In genomic region chr14:92625213-92625612, GRCh38 we compare ENCODE assay signal across 11 cellular contexts.
DNase-seq lines count a peak whose midpoint lies in the region; ATAC-seq and TF ChIP-seq lines count a peak whose summit lies in the region.
"Had no signal": no experiment of that assay in that cellular context is flagged by ENCODE, and none has a peak within 500 bp of the region (broad histone marks: within the 10 kb centered on the region; RNA-seq: fewer than 3 reads in every experiment).

No MANE protein-coding gene starts in this region.

- peaks cover 69% of the 10 kb centered on the region for H3K36me3 Mint-ChIP-seq in stimulated activated memory B cell treated with anti-CD40 and anti-IgM and Interleukin-4, amounts not matched to agents 10 μg/mL and 1 μg/mL and 100 μg/mL, for 72 hours

- H3K27me3 ChIP-seq in vagina = no peaks in the 10 kb centered on the region

- no peaks in the 10 kb centered on the region for H3K27me3 Mint-ChIP-seq in stimulated activated memory B cell treated with anti-CD40 and anti-IgM and Interleukin-4, amounts not matched to agents 10 μg/mL and 1 μg/mL and 100 μg/mL, for 72 hours
- H3K27me3 Mint-ChIP-seq: activated naive CD8-positive, alpha-beta T cell treated with anti-CD3 and anti-CD28 coated beads, Interleukin-2, amount 50 U/mL, for 24 hours had no signal

- H3K4me3 ChIP-seq in fibroblast of the aortic adventitia (ENCODE audit: low read depth, low read length) (no peak overlapping the region), vagina (no peak overlapping the region), mucosa of descending colon (no peak overlapping the region)
- H3K4me3 ChIP-seq: prostate gland had no signal

- peak; percentile 96 for DNase-seq in HCEC 1CT
- DNase-seq in SW 1271 (lab: John Stamatoyannopoulos, UW) = peak; percentile 12 to 57
- DNase-seq in fibroblast of the aortic adventitia (ENCODE audit: low read depth) = peak; percentile 95
- no peak for DNase-seq in vagina (ENCODE audit: extremely low spot score in 2 of 2)
- no peak for DNase-seq in mucosa of descending colon
- DNase-seq in DMS114 treated with DMSO at 0.1 percent for 48 hours (lab: John Stamatoyannopoulos, UW; ENCODE audit: unreplicated experiment) = no peak
- DNase-seq: activated naive CD8-positive, alpha-beta T cell treated with anti-CD3 and anti-CD28 coated beads, Interleukin-2, amount 50 U/mL, for 24 hours; DMS53; effector CD4-positive, alpha-beta T cell had no signal

- intact Hi-C loops in vagina (cut with DNase I) = no loop called here
- intact Hi-C loops in mucosa of descending colon (cut with DNase I, micrococcal nuclease) = no loop called here

- peaks cover 12% of the 10 kb centered on the region for H3K4me1 ChIP-seq in vagina
- no peaks in the 10 kb centered on the region for H3K4me1 ChIP-seq in mucosa of descending colon (ENCODE audit: low read depth)
- H3K4me1 ChIP-seq: prostate gland had no signal

- H3K4me3 Mint-ChIP-seq in stimulated activated memory B cell treated with anti-CD40 and anti-IgM and Interleukin-4, amounts not matched to agents 10 μg/mL and 1 μg/mL and 100 μg/mL, for 72 hours = no peak overlapping the region
- H3K4me3 Mint-ChIP-seq: activated naive CD8-positive, alpha-beta T cell treated with anti-CD3 and anti-CD28 coated beads, Interleukin-2, amount 50 U/mL, for 24 hours had no signal

- ATAC-seq in mucosa of descending colon = no peak
- ATAC-seq in stimulated activated memory B cell treated with anti-CD40 and anti-IgM and Interleukin-4, amounts not matched to agents 10 μg/mL and 1 μg/mL and 100 μg/mL, for 72 hours = no peak
- ATAC-seq: activated naive CD8-positive, alpha-beta T cell treated with anti-CD3 and anti-CD28 coated beads, Interleukin-2, amount 50 U/mL, for 24 hours had no signal

- no peak overlapping the region for H3K27ac Mint-ChIP-seq in stimulated activated memory B cell treated with anti-CD40 and anti-IgM and Interleukin-4, amounts not matched to agents 10 μg/mL and 1 μg/mL and 100 μg/mL, for 72 hours
- H3K27ac Mint-ChIP-seq: activated naive CD8-positive, alpha-beta T cell treated with anti-CD3 and anti-CD28 coated beads, Interleukin-2, amount 50 U/mL, for 24 hours had no signal

- H3K27ac ChIP-seq in vagina = peak overlapping the region; percentile 65
- H3K27ac ChIP-seq: prostate gland had no signal

- no peaks in the 10 kb centered on the region for H3K4me1 Mint-ChIP-seq in stimulated activated memory B cell treated with anti-CD40 and anti-IgM and Interleukin-4, amounts not matched to agents 10 μg/mL and 1 μg/mL and 100 μg/mL, for 72 hours

- H3K36me3 ChIP-seq in vagina = peaks cover 0 to 5% of the 10 kb centered on the region in 2 donors
- no peaks in the 10 kb centered on the region for H3K36me3 ChIP-seq in mucosa of descending colon (ENCODE audit: low read depth)
- H3K36me3 ChIP-seq: prostate gland had no signal

- TF ChIP-seq POLR2A in vagina (IDR thresholded peaks at IDR 0.05) = no peak

- H3K9me3 ChIP-seq in vagina (no peaks in the 10 kb centered on the region), mucosa of descending colon (peaks cover 28% of the 10 kb centered on the region)
- H3K9me3 ChIP-seq: prostate gland had no signal

- peaks cover 31% of the 10 kb centered on the region for H3K9me3 Mint-ChIP-seq in stimulated activated memory B cell treated with anti-CD40 and anti-IgM and Interleukin-4, amounts not matched to agents 10 μg/mL and 1 μg/mL and 100 μg/mL, for 72 hours

- TF ChIP-seq CTCF in fibroblast of the aortic adventitia (IDR thresholded peaks at IDR 0.05; ENCODE audit: insufficient read depth, low read length) = no peak
- TF ChIP-seq CTCF in vagina (IDR thresholded peaks at IDR 0.05) = no peak
- TF ChIP-seq CTCF in mucosa of descending colon (IDR thresholded peaks at IDR 0.05) = no peak

Comparison
In these comparisons a context has a peak if more than half of its experiments do, and no peak if none do; other contexts are left out.
1. DNase-seq: peak in HCEC 1CT (single experiment), SW 1271 (2 of 2) and fibroblast of the aortic adventitia (single experiment); none in vagina (0 of 2), mucosa of descending colon (0 of 3) and DMS114 treated with DMSO at 0.1 percent for 48 hours (single experiment).